In the genomic region with DNA sequence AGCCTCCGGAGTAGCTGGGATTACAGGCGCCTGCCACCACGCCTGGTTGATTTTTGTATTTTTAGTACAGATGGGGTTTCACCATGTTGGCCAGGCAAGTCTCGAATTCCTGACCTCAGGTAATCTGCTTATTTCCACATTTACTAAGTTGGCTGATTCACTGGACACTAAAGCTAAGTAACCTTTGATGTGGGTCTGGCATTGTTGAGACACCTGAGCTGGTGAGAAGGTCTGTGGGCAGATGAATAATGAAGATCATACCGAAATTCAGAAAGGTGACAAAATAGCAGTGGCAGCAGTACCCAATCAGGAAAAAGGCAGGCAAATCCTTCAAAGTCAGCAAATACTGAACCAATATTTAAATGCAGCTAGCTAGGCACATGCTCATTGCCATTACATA, we compare ENCODE assay signal across 1 cellular context.
TF ChIP-seq lines count a peak whose summit lies in the region.

No MANE protein-coding gene starts in this region.

TF ChIP-seq in SK-N-SH treated with all-trans-retinoic acid at 6 μM for 48 hours, 23 proteins besides CTCF, POLR2A, EP300 and RAD21 (continued from another document):
- TF ChIP-seq, protein P1, sequence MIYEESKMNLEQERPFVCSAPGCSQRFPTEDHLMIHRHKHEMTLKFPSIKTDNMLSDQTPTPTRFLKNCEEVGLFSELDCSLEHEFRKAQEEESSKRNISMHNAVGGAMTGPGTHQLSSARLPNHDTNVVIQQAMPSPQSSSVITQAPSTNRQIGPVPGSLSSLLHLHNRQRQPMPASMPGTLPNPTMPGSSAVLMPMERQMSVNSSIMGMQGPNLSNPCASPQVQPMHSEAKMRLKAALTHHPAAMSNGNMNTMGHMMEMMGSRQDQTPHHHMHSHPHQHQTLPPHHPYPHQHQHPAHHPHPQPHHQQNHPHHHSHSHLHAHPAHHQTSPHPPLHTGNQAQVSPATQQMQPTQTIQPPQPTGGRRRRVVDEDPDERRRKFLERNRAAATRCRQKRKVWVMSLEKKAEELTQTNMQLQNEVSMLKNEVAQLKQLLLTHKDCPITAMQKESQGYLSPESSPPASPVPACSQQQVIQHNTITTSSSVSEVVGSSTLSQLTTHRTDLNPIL (CRISPR knock-in tag; IDR thresholded peaks at IDR 0.05; ENCODE audit: low read depth), result no peak
- TF ChIP-seq RARB (CRISPR knock-in tag; IDR thresholded peaks at IDR 0.05) (no peak), TOX (CRISPR knock-in tag; IDR thresholded peaks at IDR 0.05; ENCODE audit: borderline replicate concordance) (no peak), ESRRG (CRISPR knock-in tag; IDR thresholded peaks at IDR 0.05) (no peak), TCF4 (CRISPR knock-in tag; IDR thresholded peaks at IDR 0.05; ENCODE audit: borderline replicate concordance) (no peak), BACH2 (CRISPR knock-in tag; IDR thresholded peaks at IDR 0.05; ENCODE audit: borderline replicate concordance) (no peak), ZNF70 (CRISPR knock-in tag; IDR thresholded peaks at IDR 0.05) (no peak), ZC3H10 (CRISPR knock-in tag; IDR thresholded peaks at IDR 0.05) (no peak), SNAI2 (CRISPR knock-in tag; IDR thresholded peaks at IDR 0.05) (no peak), ZFP30 (CRISPR knock-in tag; IDR thresholded peaks at IDR 0.05) (no peak)
- TF ChIP-seq, protein P2, sequence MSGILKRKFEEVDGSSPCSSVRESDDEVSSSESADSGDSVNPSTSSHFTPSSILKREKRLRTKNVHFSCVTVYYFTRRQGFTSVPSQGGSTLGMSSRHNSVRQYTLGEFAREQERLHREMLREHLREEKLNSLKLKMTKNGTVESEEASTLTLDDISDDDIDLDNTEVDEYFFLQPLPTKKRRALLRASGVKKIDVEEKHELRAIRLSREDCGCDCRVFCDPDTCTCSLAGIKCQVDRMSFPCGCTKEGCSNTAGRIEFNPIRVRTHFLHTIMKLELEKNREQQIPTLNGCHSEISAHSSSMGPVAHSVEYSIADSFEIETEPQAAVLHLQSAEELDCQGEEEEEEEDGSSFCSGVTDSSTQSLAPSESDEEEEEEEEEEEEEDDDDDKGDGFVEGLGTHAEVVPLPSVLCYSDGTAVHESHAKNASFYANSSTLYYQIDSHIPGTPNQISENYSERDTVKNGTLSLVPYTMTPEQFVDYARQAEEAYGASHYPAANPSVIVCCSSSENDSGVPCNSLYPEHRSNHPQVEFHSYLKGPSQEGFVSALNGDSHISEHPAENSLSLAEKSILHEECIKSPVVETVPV (CRISPR knock-in tag; IDR thresholded peaks at IDR 0.05), result no peak
- TF ChIP-seq, protein P3, sequence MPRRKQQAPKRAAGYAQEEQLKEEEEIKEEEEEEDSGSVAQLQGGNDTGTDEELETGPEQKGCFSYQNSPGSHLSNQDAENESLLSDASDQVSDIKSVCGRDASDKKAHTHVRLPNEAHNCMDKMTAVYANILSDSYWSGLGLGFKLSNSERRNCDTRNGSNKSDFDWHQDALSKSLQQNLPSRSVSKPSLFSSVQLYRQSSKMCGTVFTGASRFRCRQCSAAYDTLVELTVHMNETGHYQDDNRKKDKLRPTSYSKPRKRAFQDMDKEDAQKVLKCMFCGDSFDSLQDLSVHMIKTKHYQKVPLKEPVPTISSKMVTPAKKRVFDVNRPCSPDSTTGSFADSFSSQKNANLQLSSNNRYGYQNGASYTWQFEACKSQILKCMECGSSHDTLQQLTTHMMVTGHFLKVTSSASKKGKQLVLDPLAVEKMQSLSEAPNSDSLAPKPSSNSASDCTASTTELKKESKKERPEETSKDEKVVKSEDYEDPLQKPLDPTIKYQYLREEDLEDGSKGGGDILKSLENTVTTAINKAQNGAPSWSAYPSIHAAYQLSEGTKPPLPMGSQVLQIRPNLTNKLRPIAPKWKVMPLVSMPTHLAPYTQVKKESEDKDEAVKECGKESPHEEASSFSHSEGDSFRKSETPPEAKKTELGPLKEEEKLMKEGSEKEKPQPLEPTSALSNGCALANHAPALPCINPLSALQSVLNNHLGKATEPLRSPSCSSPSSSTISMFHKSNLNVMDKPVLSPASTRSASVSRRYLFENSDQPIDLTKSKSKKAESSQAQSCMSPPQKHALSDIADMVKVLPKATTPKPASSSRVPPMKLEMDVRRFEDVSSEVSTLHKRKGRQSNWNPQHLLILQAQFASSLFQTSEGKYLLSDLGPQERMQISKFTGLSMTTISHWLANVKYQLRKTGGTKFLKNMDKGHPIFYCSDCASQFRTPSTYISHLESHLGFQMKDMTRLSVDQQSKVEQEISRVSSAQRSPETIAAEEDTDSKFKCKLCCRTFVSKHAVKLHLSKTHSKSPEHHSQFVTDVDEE (CRISPR knock-in tag; IDR thresholded peaks at IDR 0.05), result no peak
TF ChIP-seq in SK-N-SH treated with all-trans-retinoic acid at 6 μM for 48 hours: peak in this region for 0.
